Comparison of ENCODE assay signal across 8 cellular contexts in the genomic region with DNA sequence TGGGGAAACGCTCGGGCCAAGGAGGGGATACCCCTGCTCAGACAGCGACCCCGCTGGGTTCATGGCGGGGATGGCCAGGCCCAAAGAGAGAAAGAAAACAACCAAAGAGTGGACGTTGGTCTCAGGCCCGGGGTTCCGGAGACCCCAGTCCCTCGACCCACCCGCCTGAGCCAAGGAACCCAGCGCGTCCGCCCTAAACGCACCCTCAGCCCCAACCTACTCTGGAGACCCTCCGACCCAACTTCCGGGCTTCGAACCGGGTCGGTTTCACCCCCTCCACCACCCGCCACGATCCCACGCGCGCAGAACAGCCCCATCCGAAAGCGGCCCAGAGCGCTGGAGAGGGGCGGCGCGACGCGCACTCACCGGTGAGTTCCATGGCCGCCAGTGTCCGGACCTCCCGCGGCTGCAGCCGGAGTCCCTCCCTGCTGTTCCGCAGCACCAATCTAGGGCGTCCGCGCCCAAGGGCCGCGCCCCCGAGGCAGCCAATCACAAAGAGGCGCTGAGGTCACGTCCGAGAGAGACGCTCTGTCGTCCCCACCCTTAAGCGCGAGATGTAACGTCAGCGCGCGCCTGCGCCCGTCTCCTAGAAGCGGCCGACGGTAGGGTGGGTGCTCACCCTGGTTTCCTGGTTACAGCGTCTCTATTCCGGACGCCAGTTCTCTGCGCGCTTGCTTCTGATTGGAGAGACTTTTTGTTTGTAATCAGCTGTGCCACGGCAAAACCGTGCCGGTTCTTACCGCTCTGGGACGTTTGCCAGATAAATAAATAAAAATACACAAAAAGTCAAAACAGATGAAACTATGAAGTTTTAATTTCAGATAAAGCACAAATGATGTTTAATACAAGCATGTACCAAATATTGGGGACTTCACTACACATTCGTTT. TPM values are rescaled to one million over a fixed set of nuclear protein-coding genes. Genes with fewer than 3 reads are reported as not detected.
DNase-seq lines count a peak whose midpoint lies in the region; ATAC-seq, FAIRE-seq and TF ChIP-seq lines count a peak whose summit lies in the region.

A gene with protein sequence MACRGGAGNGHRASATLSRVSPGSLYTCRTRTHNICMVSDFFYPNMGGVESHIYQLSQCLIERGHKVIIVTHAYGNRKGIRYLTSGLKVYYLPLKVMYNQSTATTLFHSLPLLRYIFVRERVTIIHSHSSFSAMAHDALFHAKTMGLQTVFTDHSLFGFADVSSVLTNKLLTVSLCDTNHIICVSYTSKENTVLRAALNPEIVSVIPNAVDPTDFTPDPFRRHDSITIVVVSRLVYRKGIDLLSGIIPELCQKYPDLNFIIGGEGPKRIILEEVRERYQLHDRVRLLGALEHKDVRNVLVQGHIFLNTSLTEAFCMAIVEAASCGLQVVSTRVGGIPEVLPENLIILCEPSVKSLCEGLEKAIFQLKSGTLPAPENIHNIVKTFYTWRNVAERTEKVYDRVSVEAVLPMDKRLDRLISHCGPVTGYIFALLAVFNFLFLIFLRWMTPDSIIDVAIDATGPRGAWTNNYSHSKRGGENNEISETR (minus strand): TSS at position 389 of the 888 bp plus-strand sequence. CDS start 3,593 bp downstream, outside the sequence.

- peak; percentile 91 for DNase-seq in AG09319 (ENCODE audit: extremely low read depth, low read depth)
- peak; percentile 91 for DNase-seq in NCI-H446 treated with DMSO at 0.1 percent for 48 hours (lab: John Stamatoyannopoulos, UW)
- DNase-seq in cerebellar nuclear complex (lab: John Stamatoyannopoulos, UW), result peak; percentile 77 to 78
- DNase-seq in keratinocyte (ENCODE audit: low read depth, low spot score), result peak; percentile 64
- peak; percentile 72 to 76 for DNase-seq in stimulated activated CD4-positive, alpha-beta T cell treated with anti-CD3 and anti-CD28 coated beads, Interleukin-15, amount 100 ng/mL, for 1 hour (ENCODE audit: low read depth in 1 of 2, low spot score in 1 of 2)

- H3K79me2 ChIP-seq in keratinocyte (ENCODE audit: control insufficient read depth, insufficient read depth, low read length), result peaks cover 12% of the 10 kb centered on the region

- dilution Hi-C loops in keratinocyte (cut with MboI; ENCODE audit: extremely low pct_ligation_motif_present, low sequenced_read_pairs), result no loop called here

- no peaks in the 10 kb centered on the region for H3K4me1 ChIP-seq in keratinocyte (ENCODE audit: control insufficient read depth, extremely low read depth, insufficient read depth, low read length)

- no peaks in the 10 kb centered on the region for H4K20me1 ChIP-seq in keratinocyte (ENCODE audit: control insufficient read depth, extremely low read depth, insufficient read depth, low read length)

- no peak within 1 kb of the TSS for H2AFZ ChIP-seq in keratinocyte (ENCODE audit: control insufficient read depth, low read length)

- no peak for FAIRE-seq in keratinocyte (lab: Jason Lieb, UNC)

- peaks cover 6% of the 10 kb centered on the region for H3K27me3 ChIP-seq in keratinocyte (ENCODE audit: control insufficient read depth, extremely low read depth, insufficient read depth, low read length)

- no peak for TF ChIP-seq CTCF in AG09319 (IDR thresholded peaks at IDR 0.05; ENCODE audit: low read depth, low read length)
- TF ChIP-seq CTCF in keratinocyte (optimal IDR thresholded peaks at IDR 0.05 in 1 of 3, IDR thresholded peaks at IDR 0.05 in 1 of 3, conservative IDR thresholded peaks at IDR 0.05 in 1 of 3; ENCODE audit: extremely low read depth in 1 of 3, insufficient read depth in 2 of 3, low read length in 3 of 3), result no peak

- H3K4me3 ChIP-seq in keratinocyte (ENCODE audit: control insufficient read depth in 2 of 3, extremely low read depth in 1 of 3, insufficient read depth in 2 of 3, low read depth in 1 of 3, low read length in 3 of 3), result peak within 1 kb of the TSS; percentile 41 to 75 (median 58)

- peak within 1 kb of the TSS; percentile 46 for H3K4me2 ChIP-seq in keratinocyte (ENCODE audit: control insufficient read depth, extremely low read depth, insufficient read depth, low read depth, low read length)

- H3K9me3 ChIP-seq in keratinocyte (ENCODE audit: control insufficient read depth, low read depth, low read length), result no peaks in the 10 kb centered on the region

- peaks cover 0 to 3% of the 10 kb centered on the region in 2 experiments for H3K36me3 ChIP-seq in keratinocyte (ENCODE audit: control insufficient read depth in 2 of 2, extremely low read depth in 1 of 2, insufficient read depth in 2 of 2, low read length in 2 of 2)

- H3K9ac ChIP-seq in keratinocyte (ENCODE audit: control insufficient read depth, extremely low read depth, insufficient read depth, low read length), result peak within 1 kb of the TSS; percentile 93

- H3K9me1 ChIP-seq in keratinocyte (ENCODE audit: control insufficient read depth, extremely low read depth, insufficient read depth, low read length), result no peaks in the 10 kb centered on the region

- ATAC-seq in GM19035 (IDR thresholded peaks at IDR 0.05; ENCODE audit: unreplicated experiment), result peak; percentile 99
- peak; percentile 98 for ATAC-seq in HG03354 (IDR thresholded peaks at IDR 0.05; ENCODE audit: poor library complexity, severe bottlenecking, unreplicated experiment)
- ATAC-seq in activated CD4-positive, CD25-positive, alpha-beta regulatory T cell treated with anti-CD3 and anti-CD28 coated beads, Interleukin-2, amount 50 U/mL, for 24 hours, result peak; percentile 97 to 98

- peak within 1 kb of the TSS; percentile 95 for H3K27ac ChIP-seq in keratinocyte (ENCODE audit: control insufficient read depth, insufficient read depth, low read length)

RNA-seq across cellular contexts. Expression of the gene that starts here (rescaled TPM):
- polyA plus RNA-seq in keratinocyte, result 7.1 to 17.0 TPM (median 12.6 TPM) in 3 replicates
- polyA plus RNA-seq in keratinocyte (2011; ENCODE audit: low read depth), result 8.1 TPM
- polyA plus RNA-seq in keratinocyte (2011; cell fraction: cytosol; rRNA removed), result 4.6 and 13.8 TPM in 2 replicates
- polyA plus RNA-seq in keratinocyte (2011; cell fraction: nucleus; rRNA removed), result 23.2 and 24.7 TPM in 2 replicates
- 6.5 and 14.3 TPM in 2 replicates for polyA plus RNA-seq in keratinocyte (2012; ENCODE audit: low replicate concordance)
- 5.9 to 34.0 TPM (median 22.4 TPM) in 3 replicates for polyA minus RNA-seq in keratinocyte
- 5.0 TPM for polyA minus RNA-seq in keratinocyte (2011; cell fraction: cytosol; rRNA and poly(A)+ RNA removed)
- 18.0 and 51.8 TPM in 2 replicates for polyA minus RNA-seq in keratinocyte (2011; cell fraction: nucleus; rRNA and poly(A)+ RNA removed)

Comparison
In these comparisons a context has a peak if more than half of its experiments do, and no peak if none do; other contexts are left out.
1. Peak in every context shown above with its lines: DNase-seq, ATAC-seq, H3K4me3 ChIP-seq and H3K27ac ChIP-seq.